In genomic region chr1:33497410-33497809, GRCh38 we compare ENCODE assay signal across 7 cellular contexts.
"Had no signal": no experiment of that assay in that cellular context is flagged by ENCODE, and none has a peak within 500 bp of the region (broad histone marks: within the 10 kb centered on the region; RNA-seq: fewer than 3 reads in every experiment).

No MANE protein-coding gene starts in this region.

- H3K4me1 ChIP-seq: HAP-1 had no signal

- H3K27ac ChIP-seq: GM23248, KMS-11 had no signal

- DNase-seq: GM23248, GOT3, H7, KBM-7 had no signal

- FAIRE-seq: HTR-8/SVneo had no signal

- H3K4me2 ChIP-seq: KMS-11 had no signal

- H3K4me3 ChIP-seq: GM23248, HAP-1 had no signal

- H3K9ac ChIP-seq: GM23248, KMS-11 had no signal

- H2AFZ ChIP-seq: GM23248 had no signal
